ENCODE assay signal across 9 cellular contexts in genomic region chr2:74525717-74526648, GRCh38. TPM values are rescaled to one million over a fixed set of nuclear protein-coding genes. Genes with fewer than 3 reads are reported as not detected.
DNase-seq lines count a peak whose midpoint lies in the region; ATAC-seq and TF ChIP-seq lines count a peak whose summit lies in the region.
"Had no signal": no experiment of that assay in that cellular context is flagged by ENCODE, and none has a peak within 500 bp of the region (broad histone marks: within the 10 kb centered on the region; RNA-seq: fewer than 3 reads in every experiment).

DQX1 (minus strand) TSS chr2:74526231; CDS start chr2:74525729, 502 bp downstream.

- ATAC-seq in stimulated activated memory B cell treated with anti-CD40 and anti-IgM and Interleukin-4, amounts not matched to agents 10 μg/mL and 1 μg/mL and 100 μg/mL, for 72 hours: peak; percentile 17

- H3K9me3 ChIP-seq in tibial nerve (no peaks in the 10 kb centered on the region), prostate gland (no peaks in the 10 kb centered on the region)

- peaks cover 0 to 2% of the 10 kb centered on the region in 2 donors for H3K27me3 ChIP-seq in tibial nerve
- H3K27me3 ChIP-seq in prostate gland (replicated peaks; ENCODE audit: insufficient read depth): no peaks in the 10 kb centered on the region

- no peak for TF ChIP-seq POLR2A in tibial nerve (IDR thresholded peaks at IDR 0.05)
- no peak for TF ChIP-seq POLR2A in prostate gland (IDR thresholded peaks at IDR 0.05)

- H3K4me1 Mint-ChIP-seq in activated naive CD4-positive, alpha-beta T cell treated with anti-CD3 and anti-CD28 coated beads for 36 hours (ENCODE audit: low read depth): peaks cover 27% of the 10 kb centered on the region
- H3K4me1 Mint-ChIP-seq in stimulated activated memory B cell treated with anti-CD40 and anti-IgM and Interleukin-4, amounts not matched to agents 10 μg/mL and 1 μg/mL and 100 μg/mL, for 72 hours: peaks cover 36% of the 10 kb centered on the region

- H3K27me3 Mint-ChIP-seq in activated naive CD4-positive, alpha-beta T cell treated with anti-CD3 and anti-CD28 coated beads for 36 hours (ENCODE audit: low read depth): no peaks in the 10 kb centered on the region
- no peaks in the 10 kb centered on the region for H3K27me3 Mint-ChIP-seq in stimulated activated memory B cell treated with anti-CD40 and anti-IgM and Interleukin-4, amounts not matched to agents 10 μg/mL and 1 μg/mL and 100 μg/mL, for 72 hours

- no peak for TF ChIP-seq CTCF in cardiac fibroblast (IDR thresholded peaks at IDR 0.05; ENCODE audit: low read depth, low read length)
- TF ChIP-seq CTCF in tibial nerve (IDR thresholded peaks at IDR 0.05): no peak
- no peak for TF ChIP-seq CTCF in prostate gland (IDR thresholded peaks at IDR 0.05)

- H3K36me3 ChIP-seq in tibial nerve (peaks cover 0 to 42% (median 12%) of the 10 kb centered on the region in 3 donors), prostate gland (peaks cover 0 to 4% of the 10 kb centered on the region in 2 donors)

- H3K27ac ChIP-seq in tibial nerve (no peak within 1 kb of the TSS), prostate gland (no peak within 1 kb of the TSS)
- H3K27ac ChIP-seq: VCaP had no signal

- H3K4me3 Mint-ChIP-seq in activated naive CD4-positive, alpha-beta T cell treated with anti-CD3 and anti-CD28 coated beads for 36 hours: no peak within 1 kb of the TSS
- H3K4me3 Mint-ChIP-seq in stimulated activated memory B cell treated with anti-CD40 and anti-IgM and Interleukin-4, amounts not matched to agents 10 μg/mL and 1 μg/mL and 100 μg/mL, for 72 hours: peak within 1 kb of the TSS; percentile 11

- peaks cover 0 to 22% (median 14%) of the 10 kb centered on the region in 4 donors for H3K4me1 ChIP-seq in tibial nerve
- H3K4me1 ChIP-seq in prostate gland (replicated peaks): peaks cover 7% of the 10 kb centered on the region

- DNase-seq in activated naive CD4-positive, alpha-beta T cell treated with anti-CD3 and anti-CD28 coated beads for 36 hours: peak; percentile 33
- no peak for DNase-seq in activated naive CD4-positive, alpha-beta T cell (lab: John Stamatoyannopoulos, UW)
- peak; percentile 98 for DNase-seq in MV-4-11 (lab: John Stamatoyannopoulos, UW)
- DNase-seq in cardiac fibroblast (ENCODE audit: low read depth in 2 of 2): peak; percentile 30 to 49
- DNase-seq in COLO668 (lab: John Stamatoyannopoulos, UW; ENCODE audit: unreplicated experiment): no peak
- no peak for DNase-seq in tibial nerve (ENCODE audit: low spot score in 2 of 2)
- DNase-seq in prostate gland (ENCODE audit: low spot score): no peak

- intact Hi-C loops in activated naive CD4-positive, alpha-beta T cell treated with anti-CD3 and anti-CD28 coated beads for 36 hours (cut with micrococcal nuclease): no loop called here
- intact Hi-C loops in prostate gland (cut with DNase I): loop anchor here (10.0 kb wide), 1 partner anchor 59 kb away; no protein-coding TSS in a partner anchor

- 83 to 87% methylated on average over 11 of the region's 11 CpGs for WGBS in tibial nerve, 2 donors
- WGBS in prostate gland: 86% methylated on average over 11 of the region's 11 CpGs

- CTCF ChIA-PET in activated naive CD4-positive, alpha-beta T cell treated with anti-CD3 and anti-CD28 coated beads for 36 hours (lab: Charles Lee): interaction anchor here (1.1 kb wide), 1 partner anchor 62 kb away, joined by 5 read pairs; no protein-coding TSS in a partner anchor

- H3K9me3 Mint-ChIP-seq in activated naive CD4-positive, alpha-beta T cell treated with anti-CD3 and anti-CD28 coated beads for 36 hours: no peaks in the 10 kb centered on the region
- no peaks in the 10 kb centered on the region for H3K9me3 Mint-ChIP-seq in stimulated activated memory B cell treated with anti-CD40 and anti-IgM and Interleukin-4, amounts not matched to agents 10 μg/mL and 1 μg/mL and 100 μg/mL, for 72 hours

- H3K27ac Mint-ChIP-seq in activated naive CD4-positive, alpha-beta T cell treated with anti-CD3 and anti-CD28 coated beads for 36 hours: peak within 1 kb of the TSS; percentile 9
- H3K27ac Mint-ChIP-seq in stimulated activated memory B cell treated with anti-CD40 and anti-IgM and Interleukin-4, amounts not matched to agents 10 μg/mL and 1 μg/mL and 100 μg/mL, for 72 hours: peak within 1 kb of the TSS; percentile 71

- H3K36me3 Mint-ChIP-seq in activated naive CD4-positive, alpha-beta T cell treated with anti-CD3 and anti-CD28 coated beads for 36 hours (ENCODE audit: low read depth): peaks cover 36% of the 10 kb centered on the region
- H3K36me3 Mint-ChIP-seq in stimulated activated memory B cell treated with anti-CD40 and anti-IgM and Interleukin-4, amounts not matched to agents 10 μg/mL and 1 μg/mL and 100 μg/mL, for 72 hours: peaks cover 46% of the 10 kb centered on the region

- no peak within 1 kb of the TSS for H3K4me3 ChIP-seq in cardiac fibroblast (replicated peaks in 1 of 2; ENCODE audit: low read depth in 2 of 2, low read length in 2 of 2)
- H3K4me3 ChIP-seq in tibial nerve: no peak within 1 kb of the TSS
- no peak within 1 kb of the TSS for H3K4me3 ChIP-seq in prostate gland

- TF ChIP-seq EP300 in tibial nerve (IDR thresholded peaks at IDR 0.05): no peak

RNA-seq across cellular contexts. Expression of gene DQX1, which starts in this region (rescaled TPM):
- total RNA-seq in activated naive CD4-positive, alpha-beta T cell treated with anti-CD3 and anti-CD28 coated beads for 36 hours: under 1 TPM; 0.10 to 0.45 TPM
- total RNA-seq in tibial nerve: 1 to 10 TPM in 1 of 4 donors, not detected in 3; 6.9 TPM
- not detected for total RNA-seq in prostate gland

Comparison
In these comparisons a context has a peak if more than half of its experiments do, and no peak if none do; other contexts are left out.
1. Peak in DNase-seq in activated naive CD4-positive, alpha-beta T cell treated with anti-CD3 and anti-CD28 coated beads for 36 hours; RNA of the gene not detected or under 1 TPM.
2. DNase-seq: peak in MV-4-11 (single experiment) and cardiac fibroblast (2 of 2); none in activated naive CD4-positive, alpha-beta T cell (0 of 4), COLO668 (single experiment), tibial nerve (0 of 2) and prostate gland (single experiment).